ENCODE assay signal across 1 cellular context in the genomic region with DNA sequence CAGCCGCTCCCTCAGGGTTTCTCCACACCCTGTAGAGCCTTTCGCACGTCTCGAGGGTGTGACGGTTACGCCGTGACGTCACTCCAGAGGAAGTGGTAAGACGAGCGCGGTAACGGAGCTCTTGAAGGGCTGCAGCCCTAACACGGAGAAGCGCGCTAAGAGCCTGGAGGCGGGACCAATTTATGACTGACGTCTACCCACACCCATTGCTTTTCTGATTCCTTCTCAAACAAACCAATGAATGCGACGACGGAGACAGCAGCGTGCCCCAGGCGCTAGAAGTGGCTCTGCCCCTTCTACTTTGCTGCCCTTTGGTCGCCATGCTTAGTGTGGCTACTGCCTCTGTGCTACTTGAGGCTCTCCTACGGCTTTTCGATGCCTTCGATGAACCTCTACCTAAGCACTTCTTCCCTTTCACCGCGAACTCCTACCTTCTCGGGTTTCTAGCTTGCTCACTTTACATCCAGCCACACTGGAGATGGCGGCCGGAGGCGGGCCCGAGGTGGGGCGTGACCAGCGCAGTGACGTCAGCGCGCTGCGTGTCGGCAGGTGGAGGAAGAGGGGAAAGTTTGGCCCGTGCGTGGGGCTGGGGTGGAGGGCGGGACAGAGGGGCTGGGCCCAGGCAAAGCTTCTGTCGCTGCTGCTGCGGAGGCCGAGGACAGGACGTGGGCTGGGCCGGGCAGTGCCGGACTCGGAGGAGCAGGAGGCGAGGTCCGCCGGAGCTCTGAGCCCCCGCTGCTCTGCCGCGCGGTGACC.
TF ChIP-seq lines count a peak whose summit lies in the region.

A gene (plus strand): TSS at position 572 of the 756 bp plus-strand sequence. CDS start 340 bp downstream, outside the sequence.

TF ChIP-seq in A549, 52 proteins besides CTCF, POLR2A, EP300 and RAD21 (continued from another document):
- TF ChIP-seq, protein P1, sequence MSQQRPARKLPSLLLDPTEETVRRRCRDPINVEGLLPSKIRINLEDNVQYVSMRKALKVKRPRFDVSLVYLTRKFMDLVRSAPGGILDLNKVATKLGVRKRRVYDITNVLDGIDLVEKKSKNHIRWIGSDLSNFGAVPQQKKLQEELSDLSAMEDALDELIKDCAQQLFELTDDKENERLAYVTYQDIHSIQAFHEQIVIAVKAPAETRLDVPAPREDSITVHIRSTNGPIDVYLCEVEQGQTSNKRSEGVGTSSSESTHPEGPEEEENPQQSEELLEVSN (IDR thresholded peaks at IDR 0.05; ENCODE audit: borderline replicate concordance, low read depth), result peak; percentile 72; the same call in 1 of the 2 replicates
- TF ChIP-seq PHF8 (IDR thresholded peaks at IDR 0.05; ENCODE audit: borderline replicate concordance, low read depth) (peak; percentile 92), MYC (IDR thresholded peaks at IDR 0.05; ENCODE audit: borderline replicate concordance, low read length) (peak; percentile 52; the same call in 1 of the 2 replicates), RARB (CRISPR knock-in tag; IDR thresholded peaks at IDR 0.05) (no peak), POLR2AphosphoS2 (conservative IDR thresholded peaks at IDR 0.05; ENCODE audit: low read length) (no peak), BHLHE40 (IDR thresholded peaks at IDR 0.05; ENCODE audit: low read depth, low read length) (peak; percentile 36; the same call in 1 of the 2 replicates), GATA3 (IDR thresholded peaks at IDR 0.05; ENCODE audit: borderline replicate concordance) (0 out of 2 replicates have a peak, but pooled peaks have one; percentile 44), MAFK (IDR thresholded peaks at IDR 0.05; ENCODE audit: partially characterized antibody) (no peak), ZNF302 (CRISPR knock-in tag; IDR thresholded peaks at IDR 0.05) (no peak), EHMT2 (IDR thresholded peaks at IDR 0.05; ENCODE audit: low read depth) (no peak), JUN (IDR thresholded peaks at IDR 0.05) (peak; percentile 21 to 75; a peak in 3 of 5 replicates)
- TF ChIP-seq, protein P2, sequence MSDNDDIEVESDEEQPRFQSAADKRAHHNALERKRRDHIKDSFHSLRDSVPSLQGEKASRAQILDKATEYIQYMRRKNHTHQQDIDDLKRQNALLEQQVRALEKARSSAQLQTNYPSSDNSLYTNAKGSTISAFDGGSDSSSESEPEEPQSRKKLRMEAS (IDR thresholded peaks at IDR 0.05), result peak; percentile 67
